Comparison of ENCODE assay signal across 1 cellular context in the genomic region with DNA sequence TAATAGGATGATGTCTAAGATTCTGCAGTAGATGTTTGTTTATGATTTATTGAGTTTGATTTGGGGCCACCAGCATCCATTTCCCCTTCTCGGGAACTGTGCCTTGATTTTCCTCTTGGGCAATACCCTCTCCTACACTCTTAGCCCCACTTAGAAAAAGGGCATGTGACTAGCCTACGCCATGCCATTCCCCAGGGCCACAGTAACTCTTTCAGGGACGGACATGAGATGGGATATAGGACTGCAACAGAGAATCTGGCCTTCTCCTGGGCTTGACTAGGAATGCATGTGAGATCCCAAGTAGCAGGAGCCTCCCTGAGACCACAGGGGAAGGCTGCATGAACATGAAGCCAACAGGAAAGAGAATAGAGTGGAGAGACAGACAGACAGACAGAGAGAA.
TF ChIP-seq lines count a peak whose summit lies in the region.

No MANE protein-coding gene starts in this region.

TF ChIP-seq in endothelial cell of umbilical vein, 7 proteins besides CTCF, POLR2A, EP300 and RAD21:
- no peak for TF ChIP-seq GATA2 (IDR thresholded peaks at IDR 0.05; ENCODE audit: insufficient read depth, insufficient read length, low read depth, low read length)
